Comparison of ENCODE assay signal across 17 cellular contexts in genomic region chr17:55723488-55723848, GRCh38. TPM values are rescaled to one million over a fixed set of nuclear protein-coding genes. Genes with fewer than 3 reads are reported as not detected.
DNase-seq lines count a peak whose midpoint lies in the region; ATAC-seq and TF ChIP-seq lines count a peak whose summit lies in the region.
"Had no signal": no experiment of that assay in that cellular context is flagged by ENCODE, and none has a peak within 500 bp of the region (broad histone marks: within the 10 kb centered on the region; RNA-seq: fewer than 3 reads in every experiment).

No MANE protein-coding gene starts in this region.

- H4K20me1 ChIP-seq in mammary epithelial cell (ENCODE audit: insufficient read depth, low read length), result no peaks in the 10 kb centered on the region
- no peaks in the 10 kb centered on the region for H4K20me1 ChIP-seq in osteoblast (ENCODE audit: insufficient read depth, low read length)

- H3K4me2 ChIP-seq in mammary epithelial cell (ENCODE audit: insufficient read depth, low read depth, low read length) (no peak overlapping the region), osteoblast (ENCODE audit: insufficient read depth, low read length) (peak overlapping the region; percentile 82)

- H3K27ac ChIP-seq in mammary epithelial cell (ENCODE audit: insufficient read depth, low read depth, low read length), result no peak overlapping the region
- peak overlapping the region; percentile 60 to 88 (median 74) for H3K27ac ChIP-seq in esophagus squamous epithelium
- peak overlapping the region; percentile 37 for H3K27ac ChIP-seq in osteoblast (ENCODE audit: low read depth, low read length)
- H3K27ac ChIP-seq in upper lobe of right lung, result peak overlapping the region; percentile 80

- H3K4me3 Mint-ChIP-seq in MCF 10A (ENCODE audit: unreplicated experiment), result peak overlapping the region; percentile 66
- H3K4me3 Mint-ChIP-seq: activated CD4-positive, alpha-beta T cell treated with anti-CD3 and anti-CD28 coated beads for 36 hours; CD8-positive, alpha-beta memory T cell had no signal

- H3K4me1 Mint-ChIP-seq in MCF 10A (ENCODE audit: insufficient read depth, unreplicated experiment), result peaks cover 47% of the 10 kb centered on the region
- H3K4me1 Mint-ChIP-seq: activated CD4-positive, alpha-beta T cell treated with anti-CD3 and anti-CD28 coated beads for 36 hours; CD8-positive, alpha-beta memory T cell had no signal

- DNase-seq in MCF 10A (ENCODE audit: unreplicated experiment) (no peak), mammary epithelial cell (no peak), esophagus squamous epithelium (lab: John Stamatoyannopoulos, UW) (no peak), osteoblast (ENCODE audit: insufficient read length, low spot score, missing footprints) (no peak), upper lobe of right lung (no peak), NCI-H2081 treated with DMSO at 0.1 percent for 48 hours (lab: John Stamatoyannopoulos, UW) (no peak), OCI-M1 (lab: John Stamatoyannopoulos, UW) (no peak)
- DNase-seq in central memory CD4-positive, alpha-beta T cell, result no peak
- DNase-seq: 8988T; activated CD4-positive, alpha-beta T cell treated with anti-CD3 and anti-CD28 coated beads for 36 hours; activated CD8-positive, alpha-beta memory T cell treated with anti-CD3 and anti-CD28 coated beads, Interleukin-2, amount 50 U/mL, for 48 hours; activated naive CD4-positive, alpha-beta T cell; CD8-positive, alpha-beta memory T cell; effector memory CD4-positive, alpha-beta T cell; NCI-H1105; stimulated activated CD4-positive, alpha-beta T cell treated with anti-CD3 and anti-CD28 coated beads, Interleukin-4, amount 100 ng/mL, for 24 hours had no signal

- ATAC-seq in upper lobe of right lung, result no peak
- ATAC-seq: activated CD4-positive, alpha-beta T cell treated with anti-CD3 and anti-CD28 coated beads for 36 hours had no signal

- H3K27me3 Mint-ChIP-seq in MCF 10A (ENCODE audit: insufficient read depth, unreplicated experiment), result no peaks in the 10 kb centered on the region

- intact Hi-C loops in MCF 10A (cut with micrococcal nuclease), result no loop called here
- intact Hi-C loops in mammary epithelial cell (cut with micrococcal nuclease), result no loop called here
- intact Hi-C loops in esophagus squamous epithelium (cut with DNase I), result no loop called here
- intact Hi-C loops in upper lobe of right lung (cut with DNase I), result no loop called here

- H3K36me3 Mint-ChIP-seq in MCF 10A (ENCODE audit: insufficient read depth, unreplicated experiment), result peaks cover 10% of the 10 kb centered on the region
- H3K36me3 Mint-ChIP-seq: CD8-positive, alpha-beta memory T cell had no signal

- H3K27me3 ChIP-seq in mammary epithelial cell (ENCODE audit: insufficient read depth, low read length) (no peaks in the 10 kb centered on the region), esophagus squamous epithelium (no peaks in the 10 kb centered on the region), osteoblast (ENCODE audit: insufficient read depth, low read length) (no peaks in the 10 kb centered on the region), upper lobe of right lung (peaks cover 6% of the 10 kb centered on the region)

- H2AFZ ChIP-seq in mammary epithelial cell (ENCODE audit: low read depth, low read length) (no peak overlapping the region), osteoblast (ENCODE audit: low read length) (no peak overlapping the region)

- POLR2A ChIA-PET in MCF 10A (lab: Yijun Ruan, JAX), result interaction anchor here (0.5 kb wide), 1 partner anchor 294 kb away, joined by 3 read pairs; no protein-coding TSS in a partner anchor

- in situ Hi-C loops in mammary epithelial cell (cut with MboI; ENCODE audit: low sequenced_read_pairs in 2 of 2), result no loop called here

- H3K9me3 ChIP-seq in mammary epithelial cell (replicated peaks; ENCODE audit: insufficient read depth, low read length) (no peaks in the 10 kb centered on the region), esophagus squamous epithelium (no peaks in the 10 kb centered on the region), osteoblast (ENCODE audit: low read depth, low read length) (no peaks in the 10 kb centered on the region), upper lobe of right lung (no peaks in the 10 kb centered on the region)

- no peak overlapping the region for H3K4me3 ChIP-seq in mammary epithelial cell (replicated peaks in 1 of 3; ENCODE audit: insufficient read depth in 1 of 3, low read depth in 2 of 3, low read length in 3 of 3)
- H3K4me3 ChIP-seq in esophagus squamous epithelium, result peak overlapping the region in 3 of 4 donors; percentile 35 to 53 (median 37)
- no peak overlapping the region for H3K4me3 ChIP-seq in osteoblast (ENCODE audit: insufficient read depth, low read length)
- H3K4me3 ChIP-seq in upper lobe of right lung, result peak overlapping the region; percentile 49

- CTCF ChIA-PET in MCF 10A (lab: Yijun Ruan, JAX), result interaction anchor here (1.0 to 9.6 kb wide), 7 partner anchors 11 to 197 kb away, joined by 3 to 77 read pairs (median 7); partner anchors contain the start of gene PCTP
- CTCF ChIA-PET in mammary epithelial cell (lab: Charles Lee; ENCODE audit: low non-redundant PET), result no interaction called here

- no peak overlapping the region for H3K27ac Mint-ChIP-seq in MCF 10A (ENCODE audit: low read depth, unreplicated experiment)
- H3K27ac Mint-ChIP-seq: activated CD4-positive, alpha-beta T cell treated with anti-CD3 and anti-CD28 coated beads for 36 hours; CD8-positive, alpha-beta memory T cell had no signal

- no peaks in the 10 kb centered on the region for H3K79me2 ChIP-seq in mammary epithelial cell (ENCODE audit: insufficient read depth, low read length)
- H3K79me2 ChIP-seq in osteoblast (ENCODE audit: insufficient read depth, low read length), result no peaks in the 10 kb centered on the region

- TF ChIP-seq CTCF in MCF 10A (IDR thresholded peaks at IDR 0.05; ENCODE audit: unreplicated experiment), result no peak
- TF ChIP-seq CTCF in mammary epithelial cell (conservative IDR thresholded peaks at IDR 0.05 in 1 of 2, IDR thresholded peaks at IDR 0.05 in 1 of 2; ENCODE audit: extremely low read depth in 1 of 2, insufficient read depth in 1 of 2, low read depth in 1 of 2, low read length in 2 of 2), result no peak
- TF ChIP-seq CTCF in esophagus squamous epithelium (IDR thresholded peaks at IDR 0.05), result no peak
- no peak for TF ChIP-seq CTCF in osteoblast (IDR thresholded peaks at IDR 0.05; ENCODE audit: extremely low read depth, low read depth, low read length)
- TF ChIP-seq CTCF in upper lobe of right lung (IDR thresholded peaks at IDR 0.05), result no peak

- no peak for TF ChIP-seq POLR2A in esophagus squamous epithelium (IDR thresholded peaks at IDR 0.05)

- dilution Hi-C loops in mammary epithelial cell (cut with HindIII; ENCODE audit: low sequenced_read_pairs), result no loop called here

- peaks cover 27% of the 10 kb centered on the region for H3K4me1 ChIP-seq in mammary epithelial cell (ENCODE audit: insufficient read depth, low read length)
- peaks cover 4 to 39% (median 16%) of the 10 kb centered on the region in 3 donors for H3K4me1 ChIP-seq in esophagus squamous epithelium
- peaks cover 51% of the 10 kb centered on the region for H3K4me1 ChIP-seq in osteoblast (ENCODE audit: insufficient read depth, low read length)
- H3K4me1 ChIP-seq in upper lobe of right lung, result peaks cover 6% of the 10 kb centered on the region

- H3K9me3 Mint-ChIP-seq in MCF 10A (ENCODE audit: unreplicated experiment), result no peaks in the 10 kb centered on the region
- H3K9me3 Mint-ChIP-seq: CD8-positive, alpha-beta memory T cell; HFFc6 had no signal

- no TSS peak for BruUV-seq in MCF 10A (replicated peaks; lab: Mats Ljungman, UMichigan)
- no TSS peak for BruUV-seq in mammary epithelial cell (replicated peaks; lab: Mats Ljungman, UMichigan)

- H3K9ac ChIP-seq in mammary epithelial cell (ENCODE audit: insufficient read depth, low read length), result no peak overlapping the region

- H3K36me3 ChIP-seq in mammary epithelial cell (ENCODE audit: insufficient read depth, low read length) (no peaks in the 10 kb centered on the region), esophagus squamous epithelium (no peaks in the 10 kb centered on the region), osteoblast (ENCODE audit: insufficient read depth, low read length) (no peaks in the 10 kb centered on the region), upper lobe of right lung (no peaks in the 10 kb centered on the region)

RNA-seq across cellular contexts. Expression of gene TMEM100, which starts 0.8 kb away (rescaled TPM):
- 1.1 and 1.7 TPM in 2 replicates for total RNA-seq in MCF 10A (2022)
- under 1 TPM; 0.16 to 0.50 TPM for total RNA-seq in mammary epithelial cell
- polyA plus RNA-seq in mammary epithelial cell, result 0.24 TPM
- not detected for polyA minus RNA-seq in mammary epithelial cell
- 1 to 10 TPM in 3 of 4 donors, not detected in 1; 1.1 to 7.8 (median 3.1) TPM for total RNA-seq in esophagus squamous epithelium
- total RNA-seq in osteoblast, result 0.36 and 0.59 TPM in 2 replicates
- total RNA-seq in upper lobe of right lung, result 279 TPM
- total RNA-seq: activated CD4-positive, alpha-beta T cell treated with anti-CD3 and anti-CD28 coated beads for 36 hours; CD8-positive, alpha-beta memory T cell had no signal
- polyA plus RNA-seq: CD8-positive, alpha-beta memory T cell had no signal

RNA-seq across cellular contexts. Expression of gene PCTP, which starts 27.4 kb away (rescaled TPM):
- 10.2 and 11.9 TPM in 2 replicates for total RNA-seq in MCF 10A (2022)
- total RNA-seq in mammary epithelial cell, result 10 to 100 TPM; 16.3 to 27.8 TPM
- polyA plus RNA-seq in mammary epithelial cell, result 22.5 TPM
- polyA minus RNA-seq in mammary epithelial cell, result 11.3 TPM
- 10 to 100 TPM in 2 of 4 donors, 1 to 10 TPM in 2; 6.9 to 13.6 (median 9.7) TPM for total RNA-seq in esophagus squamous epithelium
- 9.4 and 9.8 TPM in 2 replicates for total RNA-seq in osteoblast
- total RNA-seq in upper lobe of right lung, result 24.7 TPM

Comparison
In these comparisons a context has a peak if more than half of its experiments do, and no peak if none do; other contexts are left out.
1. H3K4me3 ChIP-seq: peak in esophagus squamous epithelium (3 of 4) and upper lobe of right lung (single experiment); none in mammary epithelial cell (0 of 3) and osteoblast (single experiment).
2. RNA of gene TMEM100, which starts 0.8 kb away (total RNA-seq): 279 TPM in upper lobe of right lung (single experiment); 1.1 to 7.8 TPM in esophagus squamous epithelium, 1.1 to 1.7 TPM in MCF 10A, 0.16 to 0.50 TPM in mammary epithelial cell and 0.36 to 0.59 TPM in osteoblast; every median in the first group is over 10 times any median in the second.